ENCODE assay signal across 20 cellular contexts in the genomic region with DNA sequence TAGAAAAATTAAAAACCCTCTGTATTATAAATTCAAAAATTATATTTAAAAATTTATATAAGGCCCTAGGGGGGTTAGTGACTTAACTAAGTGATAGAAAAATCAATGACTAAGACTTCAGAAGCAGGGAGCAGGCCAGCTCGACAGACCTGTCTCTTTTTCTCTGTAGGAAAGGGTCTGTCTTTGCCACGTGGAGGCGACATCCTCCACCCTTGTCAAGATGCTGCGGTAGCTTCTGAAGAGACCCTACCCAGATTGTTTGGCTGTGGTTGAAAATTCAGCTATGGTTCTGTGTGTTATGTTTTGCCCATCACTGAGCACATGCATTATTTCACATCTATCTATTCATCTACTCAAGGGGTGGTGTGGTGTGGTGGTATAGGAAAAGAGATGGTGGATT. TPM values are rescaled to one million over a fixed set of nuclear protein-coding genes. Genes with fewer than 3 reads are reported as not detected.
DNase-seq lines count a peak whose midpoint lies in the region; ATAC-seq and TF ChIP-seq lines count a peak whose summit lies in the region.
"Had no signal": no experiment of that assay in that cellular context is flagged by ENCODE, and none has a peak within 500 bp of the region (broad histone marks: within the 10 kb centered on the region; RNA-seq: fewer than 3 reads in every experiment).

No MANE protein-coding gene starts in this region.

- no peak overlapping the region for H3K4me3 Mint-ChIP-seq in WTC11
- H3K4me3 Mint-ChIP-seq: activated CD4-positive, alpha-beta memory T cell treated with anti-CD3 and anti-CD28 coated beads, Interleukin-2, amount 10 ng/mL, durations not matched to agents 7 days and 5 days; CD4-positive, alpha-beta T cell; naive thymus-derived CD4-positive, alpha-beta T cell had no signal

- peak overlapping the region; percentile 87 for H3K27ac ChIP-seq in left ventricle myocardium inferior (replicated peaks)
- H3K27ac ChIP-seq in heart left ventricle: no peak overlapping the region

- peaks cover 3% of the 10 kb centered on the region; the same call in 1 of the 2 replicates for H3K36me3 Mint-ChIP-seq in WTC11

- H3K4me1 ChIP-seq in left ventricle myocardium inferior (peaks cover 62% of the 10 kb centered on the region), heart left ventricle (peaks cover 0 to 55% (median 17%) of the 10 kb centered on the region in 12 donors)

- no peaks in the 10 kb centered on the region for H3K9me3 Mint-ChIP-seq in WTC11
- H3K9me3 Mint-ChIP-seq: activated CD4-positive, alpha-beta memory T cell treated with anti-CD3 and anti-CD28 coated beads, Interleukin-2, amount 10 ng/mL, durations not matched to agents 7 days and 5 days; CD4-positive, alpha-beta T cell; naive thymus-derived CD4-positive, alpha-beta T cell had no signal

- H3K4me3 ChIP-seq in left ventricle myocardium inferior (no peak overlapping the region), heart left ventricle (no peak overlapping the region), kidney epithelial cell (ENCODE audit: low read depth, low read length) (no peak overlapping the region)
- H3K4me3 ChIP-seq: heart right ventricle had no signal

- no peak for TF ChIP-seq POLR2A in heart left ventricle (IDR thresholded peaks at IDR 0.05)

- no peak overlapping the region for H3K27ac Mint-ChIP-seq in WTC11
- H3K27ac Mint-ChIP-seq: activated CD4-positive, alpha-beta memory T cell treated with anti-CD3 and anti-CD28 coated beads, Interleukin-2, amount 10 ng/mL, durations not matched to agents 7 days and 5 days; CD4-positive, alpha-beta T cell; naive thymus-derived CD4-positive, alpha-beta T cell had no signal

- ATAC-seq in heart left ventricle: no peak
- peak; percentile 79 for ATAC-seq in WTC11
- ATAC-seq: heart right ventricle; naive thymus-derived CD4-positive, alpha-beta T cell had no signal

- H3K9me3 ChIP-seq in left ventricle myocardium inferior (replicated peaks) (no peaks in the 10 kb centered on the region), heart left ventricle (no peaks in the 10 kb centered on the region)
- H3K9me3 ChIP-seq: heart right ventricle had no signal

- intact Hi-C loops in left ventricle myocardium inferior (cut with micrococcal nuclease) (no loop called here), heart left ventricle (cut with DNase I) (no loop called here)

- H3K36me3 ChIP-seq in left ventricle myocardium inferior (peaks cover 15% of the 10 kb centered on the region), heart left ventricle (peaks cover 0 to 24% (median 12%) of the 10 kb centered on the region in 9 donors), kidney epithelial cell (ENCODE audit: control insufficient read depth, insufficient read depth, low read length) (no peaks in the 10 kb centered on the region)

- peaks cover 2% of the 10 kb centered on the region for H3K27me3 Mint-ChIP-seq in WTC11 (ENCODE audit: low read depth)

- 42 to 50% (median 46%) methylated on average over 4 of the region's 4 CpGs for WGBS in heart left ventricle, 4 donors

- no peak for DNase-seq in left ventricle myocardium inferior
- DNase-seq in heart left ventricle: no peak
- no peak for DNase-seq in WTC11 (ENCODE audit: low spot score)
- DNase-seq in kidney epithelial cell (ENCODE audit: low read depth): no peak
- no peak for DNase-seq in cerebellar cortex (ENCODE audit: low spot score)
- no peak for DNase-seq in T-helper 1 cell
- DNase-seq in GM10248 (ENCODE audit: extremely low spot score): no peak
- DNase-seq in NOMO-1 treated with dmso at 0.1 percent for 144 hours (lab: John Stamatoyannopoulos, UW; ENCODE audit: unreplicated experiment): no peak
- DNase-seq: activated CD4-positive, alpha-beta memory T cell treated with anti-CD3 and anti-CD28 coated beads, Interleukin-2, amount 10 ng/mL, durations not matched to agents 7 days and 5 days; activated CD4-positive, CD25-positive, alpha-beta regulatory T cell; activated naive CD4-positive, alpha-beta T cell treated with Interleukin-2 at 50 U/mL for 16 hours; activated T-cell treated with anti-CD3 and anti-CD28 coated beads, Interleukin-2, amount 50 U/mL, for 1 hour; CD4-positive, alpha-beta T cell; heart right ventricle; KBM-7; naive thymus-derived CD4-positive, alpha-beta T cell; NCI-H1694 treated with DMSO at 0.1 percent for 48 hours; NCI-H446 treated with DMSO at 0.1 percent for 48 hours; stimulated activated CD4-positive, alpha-beta T cell treated with anti-CD3 and anti-CD28 coated beads, Interleukin-4, amount 100 ng/mL, for 24 hours had no signal

- H3K27me3 ChIP-seq in left ventricle myocardium inferior (ENCODE audit: low read depth) (no peaks in the 10 kb centered on the region), heart left ventricle (no peaks in the 10 kb centered on the region), kidney epithelial cell (ENCODE audit: control insufficient read depth, insufficient read depth, low read length) (no peaks in the 10 kb centered on the region)
- H3K27me3 ChIP-seq: heart right ventricle had no signal

- POLR2A ChIA-PET in WTC11 (lab: Charles Lee) (interaction anchor here (1.0 kb wide), 1 partner anchor 24 kb away, joined by 3 read pairs; no protein-coding TSS in a partner anchor), GM10248 (lab: Yijun Ruan, JAX) (no interaction called here)

- H3K4me1 Mint-ChIP-seq in WTC11: no peaks in the 10 kb centered on the region
- H3K4me1 Mint-ChIP-seq: activated CD4-positive, alpha-beta memory T cell treated with anti-CD3 and anti-CD28 coated beads, Interleukin-2, amount 10 ng/mL, durations not matched to agents 7 days and 5 days had no signal

- CTCF ChIA-PET in WTC11 (lab: Charles Lee) (interaction anchor here (0.6 to 5.1 kb wide), 34 partner anchors 9 to 124 kb away, joined by 3 to 63 read pairs (median 4); a partner anchor contains a TSS), GM10248 (lab: Yijun Ruan, JAX) (interaction anchor here (1.9 kb wide), 1 partner anchor 24 kb away, joined by 6 read pairs; no protein-coding TSS in a partner anchor)

- TF ChIP-seq CTCF in left ventricle myocardium inferior (IDR thresholded peaks at IDR 0.05; ENCODE audit: borderline replicate concordance) (no peak), heart left ventricle (IDR thresholded peaks at IDR 0.05) (peak in 1 of 12 donors; percentile 9), WTC11 (IDR thresholded peaks at IDR 0.05) (no peak), kidney epithelial cell (IDR thresholded peaks at IDR 0.05; ENCODE audit: insufficient read depth, low read length, poor library complexity, severe bottlenecking) (peak; percentile 8), GM10248 (IDR thresholded peaks at IDR 0.05; ENCODE audit: control extremely low read depth, extremely low read depth, low read depth, missing control alignments) (no peak)

TF ChIP-seq in WTC11, 78 proteins besides CTCF, POLR2A, EP300 and RAD21 (continues in another document):
- TF ChIP-seq, protein P1, sequence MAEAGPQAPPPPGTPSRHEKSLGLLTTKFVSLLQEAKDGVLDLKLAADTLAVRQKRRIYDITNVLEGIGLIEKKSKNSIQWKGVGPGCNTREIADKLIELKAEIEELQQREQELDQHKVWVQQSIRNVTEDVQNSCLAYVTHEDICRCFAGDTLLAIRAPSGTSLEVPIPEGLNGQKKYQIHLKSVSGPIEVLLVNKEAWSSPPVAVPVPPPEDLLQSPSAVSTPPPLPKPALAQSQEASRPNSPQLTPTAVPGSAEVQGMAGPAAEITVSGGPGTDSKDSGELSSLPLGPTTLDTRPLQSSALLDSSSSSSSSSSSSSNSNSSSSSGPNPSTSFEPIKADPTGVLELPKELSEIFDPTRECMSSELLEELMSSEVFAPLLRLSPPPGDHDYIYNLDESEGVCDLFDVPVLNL (CRISPR knock-in tag; IDR thresholded peaks at IDR 0.05; ENCODE audit: borderline replicate concordance, low read depth): no peak
- TF ChIP-seq FOXJ3 (CRISPR knock-in tag; IDR thresholded peaks at IDR 0.05; ENCODE audit: borderline replicate concordance): no peak
- TF ChIP-seq ZNF671 (CRISPR knock-in tag; IDR thresholded peaks at IDR 0.05): no peak
- TF ChIP-seq, protein P2, sequence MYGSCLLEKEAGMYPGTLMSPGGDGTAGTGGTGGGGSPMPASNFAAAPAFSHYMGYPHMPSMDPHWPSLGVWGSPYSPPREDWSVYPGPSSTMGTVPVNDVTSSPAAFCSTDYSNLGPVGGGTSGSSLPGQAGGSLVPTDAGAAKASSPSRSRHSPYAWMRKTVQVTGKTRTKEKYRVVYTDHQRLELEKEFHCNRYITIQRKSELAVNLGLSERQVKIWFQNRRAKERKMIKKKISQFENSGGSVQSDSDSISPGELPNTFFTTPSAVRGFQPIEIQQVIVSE (CRISPR knock-in tag; IDR thresholded peaks at IDR 0.05; ENCODE audit: borderline replicate concordance): no peak
- no peak for TF ChIP-seq ZNF138 (CRISPR knock-in tag; conservative IDR thresholded peaks at IDR 0.05)

RNA-seq across cellular contexts. Expression of a gene that starts 8.2 kb away (rescaled TPM):
- total RNA-seq in left ventricle myocardium inferior (426 TPM), heart left ventricle (100 to 1,000 TPM; 249 to 507 (median 428) TPM), WTC11 (2021) (7.8 to 9.9 TPM (median 8.7 TPM) in 3 replicates), kidney epithelial cell (11.6 TPM in 2 replicates)
- 100 to 1,000 TPM; 236 to 250 TPM for polyA plus RNA-seq in heart left ventricle
- total RNA-seq: activated CD4-positive, alpha-beta memory T cell treated with anti-CD3 and anti-CD28 coated beads, Interleukin-2, amount 10 ng/mL, durations not matched to agents 7 days and 5 days had no signal
- polyA plus RNA-seq: naive thymus-derived CD4-positive, alpha-beta T cell had no signal

RNA-seq across cellular contexts. Expression of a gene that starts 21.6 kb away (rescaled TPM):
- total RNA-seq in left ventricle myocardium inferior (15.9 TPM), heart left ventricle (10 to 100 TPM in 7 of 9 donors, 1 to 10 TPM in 2; 7.3 to 24.1 (median 13.9) TPM), WTC11 (2021) (31.3 to 39.9 TPM (median 31.9 TPM) in 3 replicates), kidney epithelial cell (22.2 and 33.8 TPM in 2 replicates)
- polyA plus RNA-seq in heart left ventricle: 10 to 100 TPM; 14.9 to 15.6 TPM

RNA-seq across cellular contexts. Expression of a gene that starts 47.1 kb away (rescaled TPM):
- total RNA-seq in left ventricle myocardium inferior (2.4 TPM), heart left ventricle (10 to 100 TPM in 1 of 9 donors, 1 to 10 TPM in 7, under 1 TPM in 1; 0.52 to 14.2 (median 1.8) TPM), WTC11 (2021) (1.1 to 1.8 TPM (median 1.4 TPM) in 3 replicates), kidney epithelial cell (not detected in 2 replicates)
- polyA plus RNA-seq in heart left ventricle: 10 to 100 TPM in 1 of 2 donors, 1 to 10 TPM in 1; 5.5 to 12.0 TPM
- total RNA-seq: activated CD4-positive, alpha-beta memory T cell treated with anti-CD3 and anti-CD28 coated beads, Interleukin-2, amount 10 ng/mL, durations not matched to agents 7 days and 5 days; CD4-positive, alpha-beta T cell; urinary bladder had no signal
- polyA plus RNA-seq: naive thymus-derived CD4-positive, alpha-beta T cell had no signal

RNA-seq across cellular contexts. Expression of a gene that starts 47.9 kb away (rescaled TPM):
- total RNA-seq in left ventricle myocardium inferior (208 TPM), heart left ventricle (100 to 1,000 TPM; 149 to 230 (median 178) TPM), WTC11 (2021) (159 to 221 TPM (median 213 TPM) in 3 replicates), kidney epithelial cell (39.8 and 41.0 TPM in 2 replicates)
- 100 to 1,000 TPM in 1 of 2 donors, 10 to 100 TPM in 1; 88.1 to 177 TPM for polyA plus RNA-seq in heart left ventricle
- total RNA-seq: activated CD4-positive, alpha-beta memory T cell treated with anti-CD3 and anti-CD28 coated beads, Interleukin-2, amount 10 ng/mL, durations not matched to agents 7 days and 5 days had no signal
- polyA plus RNA-seq: naive thymus-derived CD4-positive, alpha-beta T cell had no signal

Comparison
In these comparisons a context has a peak if more than half of its experiments do, and no peak if none do; other contexts are left out.
1. RNA of a gene that starts 8.2 kb away (total RNA-seq): 249 to 507 TPM in heart left ventricle and 426 TPM in left ventricle myocardium inferior (single experiment); 11.6 TPM in kidney epithelial cell and 7.8 to 9.9 TPM in WTC11; every median in the first group is over 10 times any median in the second.